ENCODE assay signal across 1 cellular context in the genomic region with DNA sequence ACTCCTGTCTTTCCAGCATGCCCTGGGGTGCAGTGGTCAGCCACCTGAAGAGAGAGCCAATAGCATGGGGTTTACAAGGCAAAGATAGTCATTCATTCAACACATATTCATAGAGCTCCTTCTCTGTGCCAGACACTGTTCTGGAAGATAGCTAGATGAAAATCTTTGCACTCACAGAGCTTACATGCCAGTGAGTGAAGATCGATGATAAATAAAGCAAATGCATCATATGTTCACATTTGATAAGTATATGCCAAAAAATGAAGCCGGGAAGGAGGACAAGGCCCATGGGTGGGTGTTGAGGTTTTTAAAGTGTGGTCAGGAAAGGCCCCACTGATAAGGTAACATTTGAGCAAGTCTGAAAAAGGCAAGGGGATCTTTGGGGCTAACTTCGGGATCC.
TF ChIP-seq lines count a peak whose summit lies in the region.

No MANE protein-coding gene starts in this region.

TF ChIP-seq in K562, 482 proteins besides CTCF, POLR2A, EP300 and RAD21 (continues in another document):
- TF ChIP-seq, protein P1, sequence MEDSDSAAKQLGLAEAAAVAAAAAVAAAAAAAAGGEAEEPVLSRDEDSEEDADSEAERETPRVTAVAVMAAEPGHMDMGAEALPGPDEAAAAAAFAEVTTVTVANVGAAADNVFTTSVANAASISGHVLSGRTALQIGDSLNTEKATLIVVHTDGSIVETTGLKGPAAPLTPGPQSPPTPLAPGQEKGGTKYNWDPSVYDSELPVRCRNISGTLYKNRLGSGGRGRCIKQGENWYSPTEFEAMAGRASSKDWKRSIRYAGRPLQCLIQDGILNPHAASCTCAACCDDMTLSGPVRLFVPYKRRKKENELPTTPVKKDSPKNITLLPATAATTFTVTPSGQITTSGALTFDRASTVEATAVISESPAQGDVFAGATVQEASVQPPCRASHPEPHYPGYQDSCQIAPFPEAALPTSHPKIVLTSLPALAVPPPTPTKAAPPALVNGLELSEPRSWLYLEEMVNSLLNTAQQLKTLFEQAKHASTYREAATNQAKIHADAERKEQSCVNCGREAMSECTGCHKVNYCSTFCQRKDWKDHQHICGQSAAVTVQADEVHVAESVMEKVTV (CRISPR knock-in tag; IDR thresholded peaks at IDR 0.05): no peak
- TF ChIP-seq SMAD4 (CRISPR knock-in tag; conservative IDR thresholded peaks at IDR 0.05) (peak; percentile 33; the same call in 1 of the 2 replicates), NR4A1 (CRISPR knock-in tag; IDR thresholded peaks at IDR 0.05) (no peak), NR4A1 (tag; IDR thresholded peaks at IDR 0.05) (peak; percentile 61; the same call in 1 of the 2 replicates), KLF16 (IDR thresholded peaks at IDR 0.05) (peak; percentile 94), ARHGAP35 (IDR thresholded peaks at IDR 0.05; ENCODE audit: partially characterized antibody) (no peak), ETV6 (IDR thresholded peaks at IDR 0.05; ENCODE audit: borderline replicate concordance in 1 of 2, low read depth in 2 of 2, low read length in 1 of 2) (0 out of 4 replicates have a peak, but pooled peaks of 1 of the 2 experiments have one; percentile 25), ETV6 (CRISPR knock-in tag; IDR thresholded peaks at IDR 0.05; ENCODE audit: borderline replicate concordance) (no peak), CBFA2T2 (conservative IDR thresholded peaks at IDR 0.05) (peak; percentile 94), CEBPG (CRISPR knock-in tag; IDR thresholded peaks at IDR 0.05) (no peak), CEBPG (tag; conservative IDR thresholded peaks at IDR 0.05 in 1 of 2, IDR thresholded peaks at IDR 0.05 in 1 of 2) (no peak), RNF2 (IDR thresholded peaks at IDR 0.05) (peak; percentile 47; the same call in 1 of the 2 replicates), ZSCAN32 (CRISPR knock-in tag; IDR thresholded peaks at IDR 0.05) (no peak), POLR2AphosphoS5 (IDR thresholded peaks at IDR 0.05; ENCODE audit: control insufficient read depth, insufficient read depth, low read depth, low read length) (peak; percentile 82), ZBED1 (IDR thresholded peaks at IDR 0.05) (no peak), SMARCE1 (IDR thresholded peaks at IDR 0.05) (peak; percentile 89), STAT5A (IDR thresholded peaks at IDR 0.05; ENCODE audit: borderline replicate concordance, low read length) (peak; percentile 86), HMGN3 (IDR thresholded peaks at IDR 0.05; ENCODE audit: borderline replicate concordance, extremely low read depth, insufficient read length, low read depth, low read length) (peak; percentile 18), LCOR (CRISPR knock-in tag; IDR thresholded peaks at IDR 0.05) (0 out of 2 replicates have a peak, but pooled peaks have one; percentile 45), CC2D1A (IDR thresholded peaks at IDR 0.05) (peak; percentile 82; the same call in 1 of the 2 replicates), NFIX (CRISPR knock-in tag; IDR thresholded peaks at IDR 0.05; ENCODE audit: low read depth) (no peak), ARNT (IDR thresholded peaks at IDR 0.05) (peak; percentile 56 to 67; a peak in 2 of 4 replicates), ZNF766 (CRISPR knock-in tag; conservative IDR thresholded peaks at IDR 0.05) (peak; percentile 57; the same call in 1 of the 2 replicates), MYC (IDR thresholded peaks at IDR 0.05; ENCODE audit: low read depth, low read length) (no peak), MYC (CRISPR knock-in tag; IDR thresholded peaks at IDR 0.05; ENCODE audit: borderline replicate concordance, low read depth) (no peak), GATA2 (CRISPR knock-in tag; IDR thresholded peaks at IDR 0.05) (peak; percentile 87), NCOA2 (IDR thresholded peaks at IDR 0.05; ENCODE audit: partially characterized antibody in 2 of 2) (peak in 1 of 2 experiments; percentile 23), ZNF707 (CRISPR knock-in tag; conservative IDR thresholded peaks at IDR 0.05) (no peak), CBFA2T3 (IDR thresholded peaks at IDR 0.05) (peak; percentile 97), HMG20B (CRISPR knock-in tag; IDR thresholded peaks at IDR 0.05) (no peak), SMAD1 (IDR thresholded peaks at IDR 0.05; ENCODE audit: low read depth, low read length, partially characterized antibody) (peak; percentile 39), ZNF75A (CRISPR knock-in tag; IDR thresholded peaks at IDR 0.05) (no peak), PML (IDR thresholded peaks at IDR 0.05; ENCODE audit: low read length) (peak; percentile 92), PHB2 (IDR thresholded peaks at IDR 0.05; ENCODE audit: low read depth) (peak; percentile 77), MCM7 (IDR thresholded peaks at IDR 0.05) (no peak), ELF1 (tag; IDR thresholded peaks at IDR 0.05) (no peak)
- TF ChIP-seq, protein P2, sequence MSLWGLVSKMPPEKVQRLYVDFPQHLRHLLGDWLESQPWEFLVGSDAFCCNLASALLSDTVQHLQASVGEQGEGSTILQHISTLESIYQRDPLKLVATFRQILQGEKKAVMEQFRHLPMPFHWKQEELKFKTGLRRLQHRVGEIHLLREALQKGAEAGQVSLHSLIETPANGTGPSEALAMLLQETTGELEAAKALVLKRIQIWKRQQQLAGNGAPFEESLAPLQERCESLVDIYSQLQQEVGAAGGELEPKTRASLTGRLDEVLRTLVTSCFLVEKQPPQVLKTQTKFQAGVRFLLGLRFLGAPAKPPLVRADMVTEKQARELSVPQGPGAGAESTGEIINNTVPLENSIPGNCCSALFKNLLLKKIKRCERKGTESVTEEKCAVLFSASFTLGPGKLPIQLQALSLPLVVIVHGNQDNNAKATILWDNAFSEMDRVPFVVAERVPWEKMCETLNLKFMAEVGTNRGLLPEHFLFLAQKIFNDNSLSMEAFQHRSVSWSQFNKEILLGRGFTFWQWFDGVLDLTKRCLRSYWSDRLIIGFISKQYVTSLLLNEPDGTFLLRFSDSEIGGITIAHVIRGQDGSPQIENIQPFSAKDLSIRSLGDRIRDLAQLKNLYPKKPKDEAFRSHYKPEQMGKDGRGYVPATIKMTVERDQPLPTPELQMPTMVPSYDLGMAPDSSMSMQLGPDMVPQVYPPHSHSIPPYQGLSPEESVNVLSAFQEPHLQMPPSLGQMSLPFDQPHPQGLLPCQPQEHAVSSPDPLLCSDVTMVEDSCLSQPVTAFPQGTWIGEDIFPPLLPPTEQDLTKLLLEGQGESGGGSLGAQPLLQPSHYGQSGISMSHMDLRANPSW (CRISPR knock-in tag; IDR thresholded peaks at IDR 0.05): no peak
- TF ChIP-seq, protein P3, sequence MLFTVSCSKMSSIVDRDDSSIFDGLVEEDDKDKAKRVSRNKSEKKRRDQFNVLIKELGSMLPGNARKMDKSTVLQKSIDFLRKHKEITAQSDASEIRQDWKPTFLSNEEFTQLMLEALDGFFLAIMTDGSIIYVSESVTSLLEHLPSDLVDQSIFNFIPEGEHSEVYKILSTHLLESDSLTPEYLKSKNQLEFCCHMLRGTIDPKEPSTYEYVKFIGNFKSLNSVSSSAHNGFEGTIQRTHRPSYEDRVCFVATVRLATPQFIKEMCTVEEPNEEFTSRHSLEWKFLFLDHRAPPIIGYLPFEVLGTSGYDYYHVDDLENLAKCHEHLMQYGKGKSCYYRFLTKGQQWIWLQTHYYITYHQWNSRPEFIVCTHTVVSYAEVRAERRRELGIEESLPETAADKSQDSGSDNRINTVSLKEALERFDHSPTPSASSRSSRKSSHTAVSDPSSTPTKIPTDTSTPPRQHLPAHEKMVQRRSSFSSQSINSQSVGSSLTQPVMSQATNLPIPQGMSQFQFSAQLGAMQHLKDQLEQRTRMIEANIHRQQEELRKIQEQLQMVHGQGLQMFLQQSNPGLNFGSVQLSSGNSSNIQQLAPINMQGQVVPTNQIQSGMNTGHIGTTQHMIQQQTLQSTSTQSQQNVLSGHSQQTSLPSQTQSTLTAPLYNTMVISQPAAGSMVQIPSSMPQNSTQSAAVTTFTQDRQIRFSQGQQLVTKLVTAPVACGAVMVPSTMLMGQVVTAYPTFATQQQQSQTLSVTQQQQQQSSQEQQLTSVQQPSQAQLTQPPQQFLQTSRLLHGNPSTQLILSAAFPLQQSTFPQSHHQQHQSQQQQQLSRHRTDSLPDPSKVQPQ (CRISPR knock-in tag; IDR thresholded peaks at IDR 0.05; ENCODE audit: borderline replicate concordance): no peak
- TF ChIP-seq, protein P4, sequence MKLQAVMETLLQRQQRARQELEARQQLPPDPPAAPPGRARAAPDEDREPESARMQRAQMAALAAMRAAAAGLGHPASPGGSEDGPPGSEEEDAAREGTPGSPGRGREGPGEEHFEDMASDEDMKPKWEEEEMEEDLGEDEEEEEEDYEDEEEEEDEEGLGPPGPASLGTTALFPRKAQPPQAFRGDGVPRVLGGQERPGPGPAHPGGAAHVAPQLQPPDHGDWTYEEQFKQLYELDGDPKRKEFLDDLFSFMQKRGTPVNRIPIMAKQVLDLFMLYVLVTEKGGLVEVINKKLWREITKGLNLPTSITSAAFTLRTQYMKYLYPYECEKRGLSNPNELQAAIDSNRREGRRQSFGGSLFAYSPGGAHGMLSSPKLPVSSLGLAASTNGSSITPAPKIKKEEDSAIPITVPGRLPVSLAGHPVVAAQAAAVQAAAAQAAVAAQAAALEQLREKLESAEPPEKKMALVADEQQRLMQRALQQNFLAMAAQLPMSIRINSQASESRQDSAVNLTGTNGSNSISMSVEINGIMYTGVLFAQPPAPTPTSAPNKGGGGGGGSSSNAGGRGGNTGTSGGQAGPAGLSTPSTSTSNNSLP (IDR thresholded peaks at IDR 0.05; ENCODE audit: borderline replicate concordance, low read depth, low read length): peak; percentile 79; the same call in 1 of the 2 replicates
- TF ChIP-seq, protein P5, sequence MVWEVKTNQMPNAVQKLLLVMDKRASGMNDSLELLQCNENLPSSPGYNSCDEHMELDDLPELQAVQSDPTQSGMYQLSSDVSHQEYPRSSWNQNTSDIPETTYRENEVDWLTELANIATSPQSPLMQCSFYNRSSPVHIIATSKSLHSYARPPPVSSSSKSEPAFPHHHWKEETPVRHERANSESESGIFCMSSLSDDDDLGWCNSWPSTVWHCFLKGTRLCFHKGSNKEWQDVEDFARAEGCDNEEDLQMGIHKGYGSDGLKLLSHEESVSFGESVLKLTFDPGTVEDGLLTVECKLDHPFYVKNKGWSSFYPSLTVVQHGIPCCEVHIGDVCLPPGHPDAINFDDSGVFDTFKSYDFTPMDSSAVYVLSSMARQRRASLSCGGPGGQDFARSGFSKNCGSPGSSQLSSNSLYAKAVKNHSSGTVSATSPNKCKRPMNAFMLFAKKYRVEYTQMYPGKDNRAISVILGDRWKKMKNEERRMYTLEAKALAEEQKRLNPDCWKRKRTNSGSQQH (CRISPR knock-in tag; IDR thresholded peaks at IDR 0.05): no peak
- TF ChIP-seq, protein P6, sequence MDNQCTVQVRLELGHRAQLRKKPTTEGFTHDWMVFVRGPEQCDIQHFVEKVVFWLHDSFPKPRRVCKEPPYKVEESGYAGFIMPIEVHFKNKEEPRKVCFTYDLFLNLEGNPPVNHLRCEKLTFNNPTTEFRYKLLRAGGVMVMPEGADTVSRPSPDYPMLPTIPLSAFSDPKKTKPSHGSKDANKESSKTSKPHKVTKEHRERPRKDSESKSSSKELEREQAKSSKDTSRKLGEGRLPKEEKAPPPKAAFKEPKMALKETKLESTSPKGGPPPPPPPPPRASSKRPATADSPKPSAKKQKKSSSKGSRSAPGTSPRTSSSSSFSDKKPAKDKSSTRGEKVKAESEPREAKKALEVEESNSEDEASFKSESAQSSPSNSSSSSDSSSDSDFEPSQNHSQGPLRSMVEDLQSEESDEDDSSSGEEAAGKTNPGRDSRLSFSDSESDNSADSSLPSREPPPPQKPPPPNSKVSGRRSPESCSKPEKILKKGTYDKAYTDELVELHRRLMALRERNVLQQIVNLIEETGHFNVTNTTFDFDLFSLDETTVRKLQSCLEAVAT (IDR thresholded peaks at IDR 0.05): peak in 1 of 2 experiments; percentile 41; a peak in 1 of 4 replicates
- TF ChIP-seq, protein P7, sequence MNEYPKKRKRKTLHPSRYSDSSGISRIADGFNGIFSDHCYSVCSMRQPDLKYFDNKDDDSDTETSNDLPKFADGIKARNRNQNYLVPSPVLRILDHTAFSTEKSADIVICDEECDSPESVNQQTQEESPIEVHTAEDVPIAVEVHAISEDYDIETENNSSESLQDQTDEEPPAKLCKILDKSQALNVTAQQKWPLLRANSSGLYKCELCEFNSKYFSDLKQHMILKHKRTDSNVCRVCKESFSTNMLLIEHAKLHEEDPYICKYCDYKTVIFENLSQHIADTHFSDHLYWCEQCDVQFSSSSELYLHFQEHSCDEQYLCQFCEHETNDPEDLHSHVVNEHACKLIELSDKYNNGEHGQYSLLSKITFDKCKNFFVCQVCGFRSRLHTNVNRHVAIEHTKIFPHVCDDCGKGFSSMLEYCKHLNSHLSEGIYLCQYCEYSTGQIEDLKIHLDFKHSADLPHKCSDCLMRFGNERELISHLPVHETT (CRISPR knock-in tag; conservative IDR thresholded peaks at IDR 0.05 in 1 of 2, IDR thresholded peaks at IDR 0.05 in 1 of 2): peak in 1 of 2 experiments; percentile 51; a peak in 1 of 4 replicates
- TF ChIP-seq, protein P8, sequence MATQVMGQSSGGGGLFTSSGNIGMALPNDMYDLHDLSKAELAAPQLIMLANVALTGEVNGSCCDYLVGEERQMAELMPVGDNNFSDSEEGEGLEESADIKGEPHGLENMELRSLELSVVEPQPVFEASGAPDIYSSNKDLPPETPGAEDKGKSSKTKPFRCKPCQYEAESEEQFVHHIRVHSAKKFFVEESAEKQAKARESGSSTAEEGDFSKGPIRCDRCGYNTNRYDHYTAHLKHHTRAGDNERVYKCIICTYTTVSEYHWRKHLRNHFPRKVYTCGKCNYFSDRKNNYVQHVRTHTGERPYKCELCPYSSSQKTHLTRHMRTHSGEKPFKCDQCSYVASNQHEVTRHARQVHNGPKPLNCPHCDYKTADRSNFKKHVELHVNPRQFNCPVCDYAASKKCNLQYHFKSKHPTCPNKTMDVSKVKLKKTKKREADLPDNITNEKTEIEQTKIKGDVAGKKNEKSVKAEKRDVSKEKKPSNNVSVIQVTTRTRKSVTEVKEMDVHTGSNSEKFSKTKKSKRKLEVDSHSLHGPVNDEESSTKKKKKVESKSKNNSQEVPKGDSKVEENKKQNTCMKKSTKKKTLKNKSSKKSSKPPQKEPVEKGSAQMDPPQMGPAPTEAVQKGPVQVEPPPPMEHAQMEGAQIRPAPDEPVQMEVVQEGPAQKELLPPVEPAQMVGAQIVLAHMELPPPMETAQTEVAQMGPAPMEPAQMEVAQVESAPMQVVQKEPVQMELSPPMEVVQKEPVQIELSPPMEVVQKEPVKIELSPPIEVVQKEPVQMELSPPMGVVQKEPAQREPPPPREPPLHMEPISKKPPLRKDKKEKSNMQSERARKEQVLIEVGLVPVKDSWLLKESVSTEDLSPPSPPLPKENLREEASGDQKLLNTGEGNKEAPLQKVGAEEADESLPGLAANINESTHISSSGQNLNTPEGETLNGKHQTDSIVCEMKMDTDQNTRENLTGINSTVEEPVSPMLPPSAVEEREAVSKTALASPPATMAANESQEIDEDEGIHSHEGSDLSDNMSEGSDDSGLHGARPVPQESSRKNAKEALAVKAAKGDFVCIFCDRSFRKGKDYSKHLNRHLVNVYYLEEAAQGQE (CRISPR knock-in tag; IDR thresholded peaks at IDR 0.05; ENCODE audit: low read depth): no peak
- TF ChIP-seq, protein P9, sequence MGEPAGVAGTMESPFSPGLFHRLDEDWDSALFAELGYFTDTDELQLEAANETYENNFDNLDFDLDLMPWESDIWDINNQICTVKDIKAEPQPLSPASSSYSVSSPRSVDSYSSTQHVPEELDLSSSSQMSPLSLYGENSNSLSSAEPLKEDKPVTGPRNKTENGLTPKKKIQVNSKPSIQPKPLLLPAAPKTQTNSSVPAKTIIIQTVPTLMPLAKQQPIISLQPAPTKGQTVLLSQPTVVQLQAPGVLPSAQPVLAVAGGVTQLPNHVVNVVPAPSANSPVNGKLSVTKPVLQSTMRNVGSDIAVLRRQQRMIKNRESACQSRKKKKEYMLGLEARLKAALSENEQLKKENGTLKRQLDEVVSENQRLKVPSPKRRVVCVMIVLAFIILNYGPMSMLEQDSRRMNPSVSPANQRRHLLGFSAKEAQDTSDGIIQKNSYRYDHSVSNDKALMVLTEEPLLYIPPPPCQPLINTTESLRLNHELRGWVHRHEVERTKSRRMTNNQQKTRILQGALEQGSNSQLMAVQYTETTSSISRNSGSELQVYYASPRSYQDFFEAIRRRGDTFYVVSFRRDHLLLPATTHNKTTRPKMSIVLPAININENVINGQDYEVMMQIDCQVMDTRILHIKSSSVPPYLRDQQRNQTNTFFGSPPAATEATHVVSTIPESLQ (CRISPR knock-in tag; IDR thresholded peaks at IDR 0.05): no peak
